Comparison of ENCODE assay signal across 21 cellular contexts in the genomic region with DNA sequence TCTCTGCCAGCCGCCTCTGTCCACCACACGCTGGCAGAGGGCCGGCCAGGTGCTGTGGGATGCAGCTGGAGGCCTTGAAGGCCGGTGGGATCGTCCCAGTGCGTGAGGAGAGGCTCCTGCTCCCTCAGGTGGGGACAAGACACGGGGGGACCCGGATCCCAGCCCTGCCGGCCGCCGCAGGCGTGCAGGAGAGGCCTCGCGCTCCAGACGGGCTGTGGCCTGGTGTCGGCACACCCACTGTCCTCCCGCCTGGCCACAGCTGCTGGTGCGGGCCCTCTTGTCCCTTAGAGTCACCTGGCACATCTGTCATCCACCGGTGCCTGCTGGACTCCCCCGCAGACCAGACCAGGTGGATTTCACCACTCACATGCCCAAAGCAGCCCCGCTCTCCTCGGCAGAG. TPM values are rescaled to one million over a fixed set of nuclear protein-coding genes. Genes with fewer than 3 reads are reported as not detected.
A peak's percentile ranks its signal among the peaks of the same experiment; 100 is the strongest.
DNase-seq lines count a peak whose midpoint lies in the region; ATAC-seq and TF ChIP-seq lines count a peak whose summit lies in the region.
"Had no signal": no experiment of that assay in that cellular context is flagged by ENCODE, and none has a peak within 500 bp of the region (broad histone marks: within the 10 kb centered on the region; RNA-seq: fewer than 3 reads in every experiment).

No MANE protein-coding gene starts in this region.

- CTCF ChIA-PET in WTC11 (lab: Charles Lee) = interaction anchor here (0.5 to 2.1 kb wide), 6 partner anchors 8 to 168 kb away, joined by 3 to 15 read pairs (median 6); no protein-coding TSS in a partner anchor

- H3K9me3 ChIP-seq in heart right ventricle (no peaks in the 10 kb centered on the region), BLaER1 (no peaks in the 10 kb centered on the region)
- H3K9me3 ChIP-seq: HAP-1 had no signal

- POLR2A ChIA-PET in WTC11 (lab: Charles Lee) = no interaction called here

- peaks cover 7% of the 10 kb centered on the region; the same call in 1 of the 2 replicates for H4K20me1 ChIP-seq in BLaER1

- 0 out of 2 replicates have a peak, but pooled peaks cover 1% of the 10 kb centered on the region for H3K4me1 Mint-ChIP-seq in WTC11
- H3K4me1 Mint-ChIP-seq: CD4-positive, CD25-positive, alpha-beta regulatory T cell; CD8-positive, alpha-beta memory T cell had no signal

- H3K4me3 Mint-ChIP-seq in WTC11 = no peak overlapping the region
- H3K4me3 Mint-ChIP-seq: CD4-positive, CD25-positive, alpha-beta regulatory T cell; CD8-positive, alpha-beta memory T cell had no signal

- H3K4me3 ChIP-seq in heart right ventricle (no peak overlapping the region), BLaER1 (no peak overlapping the region)
- H3K4me3 ChIP-seq: GM12878, HAP-1 had no signal

- no peaks in the 10 kb centered on the region for H3K36me3 Mint-ChIP-seq in WTC11
- H3K36me3 Mint-ChIP-seq: CD4-positive, CD25-positive, alpha-beta regulatory T cell; CD8-positive, alpha-beta memory T cell had no signal

- no peaks in the 10 kb centered on the region for H3K27me3 Mint-ChIP-seq in WTC11 (ENCODE audit: low read depth)
- H3K27me3 Mint-ChIP-seq: CD4-positive, CD25-positive, alpha-beta regulatory T cell; CD8-positive, alpha-beta memory T cell had no signal

- TF ChIP-seq CTCF in heart right ventricle (IDR thresholded peaks at IDR 0.05) = no peak
- TF ChIP-seq CTCF in WTC11 (IDR thresholded peaks at IDR 0.05) = no peak

- H3K27ac ChIP-seq in heart right ventricle = no peak overlapping the region
- H3K27ac ChIP-seq in BLaER1 = peak overlapping the region; percentile 91
- no peak overlapping the region for H3K27ac ChIP-seq in caudate nucleus (ENCODE audit: low read depth, low read length)

- no peaks in the 10 kb centered on the region for H3K9me3 Mint-ChIP-seq in WTC11
- H3K9me3 Mint-ChIP-seq: CD4-positive, CD25-positive, alpha-beta regulatory T cell; CD8-positive, alpha-beta memory T cell had no signal

- ATAC-seq in left cardiac atrium = no peak
- no peak for ATAC-seq in heart right ventricle
- no peak for ATAC-seq in WTC11
- ATAC-seq: GM12878 had no signal

- H3K36me3 ChIP-seq in heart right ventricle = peaks cover 0 to 94% (median 32%) of the 10 kb centered on the region in 9 donors
- peaks cover 56% of the 10 kb centered on the region for H3K36me3 ChIP-seq in BLaER1

- peaks cover 0 to 26% (median 11%) of the 10 kb centered on the region in 9 donors for H3K4me1 ChIP-seq in heart right ventricle
- H3K4me1 ChIP-seq in BLaER1 = peaks cover 98% of the 10 kb centered on the region
- H3K4me1 ChIP-seq: HAP-1 had no signal

- H3K27ac Mint-ChIP-seq in WTC11 = 0 out of 2 replicates have a peak overlapping the region, but pooled peaks have one; percentile 49
- H3K27ac Mint-ChIP-seq: CD4-positive, CD25-positive, alpha-beta regulatory T cell; CD8-positive, alpha-beta memory T cell had no signal

- H3K27me3 ChIP-seq in heart right ventricle = no peaks in the 10 kb centered on the region
- no peaks in the 10 kb centered on the region for H3K27me3 ChIP-seq in BLaER1

- WGBS in heart right ventricle, 2 donors = 93 to 95% methylated on average over 22 of the region's 22 CpGs

- peak overlapping the region; percentile 55; the same call in 1 of the 2 replicates for H3K9ac ChIP-seq in BLaER1

- DNase-seq in left cardiac atrium (peak; percentile 19), heart right ventricle (no peak), WTC11 (ENCODE audit: low spot score) (no peak), left kidney (ENCODE audit: low read depth, low spot score) (peak; percentile 73), middle frontal gyrus (ENCODE audit: extremely low spot score, low spot score) (no peak), caudate nucleus (lab: John Stamatoyannopoulos, UW) (no peak), SKM-1 treated with dmso at 0.1 percent for 144 hours (lab: John Stamatoyannopoulos, UW; ENCODE audit: unreplicated experiment) (no peak)
- DNase-seq: 8988T; C1 segment of cervical spinal cord; CD4-positive, CD25-positive, alpha-beta regulatory T cell; CD8-positive, alpha-beta memory T cell; COR-L47; DMS 273 treated with DMSO at 0.1 percent for 48 hours; DMS53; EL; IMR-90 had no signal

- peak overlapping the region; percentile 93 for H3K4me2 ChIP-seq in BLaER1

- intact Hi-C loops in left cardiac atrium (cut with DNase I) (no loop called here), heart right ventricle (cut with DNase I) (loop anchor here in 1 of 10 donors (5.0 kb wide), 1 partner anchor 990 kb away; no protein-coding TSS in a partner anchor)

TF ChIP-seq in WTC11, 78 proteins besides CTCF, POLR2A, EP300 and RAD21:
- TF ChIP-seq ZNF317 (CRISPR knock-in tag; IDR thresholded peaks at IDR 0.05; ENCODE audit: borderline replicate concordance, low read depth) = no peak
- TF ChIP-seq, protein P1, sequence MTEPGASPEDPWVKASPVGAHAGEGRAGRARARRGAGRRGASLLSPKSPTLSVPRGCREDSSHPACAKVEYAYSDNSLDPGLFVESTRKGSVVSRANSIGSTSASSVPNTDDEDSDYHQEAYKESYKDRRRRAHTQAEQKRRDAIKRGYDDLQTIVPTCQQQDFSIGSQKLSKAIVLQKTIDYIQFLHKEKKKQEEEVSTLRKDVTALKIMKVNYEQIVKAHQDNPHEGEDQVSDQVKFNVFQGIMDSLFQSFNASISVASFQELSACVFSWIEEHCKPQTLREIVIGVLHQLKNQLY (CRISPR knock-in tag; IDR thresholded peaks at IDR 0.05) = no peak
- TF ChIP-seq, protein P2, sequence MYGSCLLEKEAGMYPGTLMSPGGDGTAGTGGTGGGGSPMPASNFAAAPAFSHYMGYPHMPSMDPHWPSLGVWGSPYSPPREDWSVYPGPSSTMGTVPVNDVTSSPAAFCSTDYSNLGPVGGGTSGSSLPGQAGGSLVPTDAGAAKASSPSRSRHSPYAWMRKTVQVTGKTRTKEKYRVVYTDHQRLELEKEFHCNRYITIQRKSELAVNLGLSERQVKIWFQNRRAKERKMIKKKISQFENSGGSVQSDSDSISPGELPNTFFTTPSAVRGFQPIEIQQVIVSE (CRISPR knock-in tag; IDR thresholded peaks at IDR 0.05; ENCODE audit: borderline replicate concordance) = no peak
- TF ChIP-seq, protein P3, sequence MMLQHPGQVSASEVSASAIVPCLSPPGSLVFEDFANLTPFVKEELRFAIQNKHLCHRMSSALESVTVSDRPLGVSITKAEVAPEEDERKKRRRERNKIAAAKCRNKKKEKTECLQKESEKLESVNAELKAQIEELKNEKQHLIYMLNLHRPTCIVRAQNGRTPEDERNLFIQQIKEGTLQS (CRISPR knock-in tag; conservative IDR thresholded peaks at IDR 0.05) = no peak
- TF ChIP-seq, protein P4, sequence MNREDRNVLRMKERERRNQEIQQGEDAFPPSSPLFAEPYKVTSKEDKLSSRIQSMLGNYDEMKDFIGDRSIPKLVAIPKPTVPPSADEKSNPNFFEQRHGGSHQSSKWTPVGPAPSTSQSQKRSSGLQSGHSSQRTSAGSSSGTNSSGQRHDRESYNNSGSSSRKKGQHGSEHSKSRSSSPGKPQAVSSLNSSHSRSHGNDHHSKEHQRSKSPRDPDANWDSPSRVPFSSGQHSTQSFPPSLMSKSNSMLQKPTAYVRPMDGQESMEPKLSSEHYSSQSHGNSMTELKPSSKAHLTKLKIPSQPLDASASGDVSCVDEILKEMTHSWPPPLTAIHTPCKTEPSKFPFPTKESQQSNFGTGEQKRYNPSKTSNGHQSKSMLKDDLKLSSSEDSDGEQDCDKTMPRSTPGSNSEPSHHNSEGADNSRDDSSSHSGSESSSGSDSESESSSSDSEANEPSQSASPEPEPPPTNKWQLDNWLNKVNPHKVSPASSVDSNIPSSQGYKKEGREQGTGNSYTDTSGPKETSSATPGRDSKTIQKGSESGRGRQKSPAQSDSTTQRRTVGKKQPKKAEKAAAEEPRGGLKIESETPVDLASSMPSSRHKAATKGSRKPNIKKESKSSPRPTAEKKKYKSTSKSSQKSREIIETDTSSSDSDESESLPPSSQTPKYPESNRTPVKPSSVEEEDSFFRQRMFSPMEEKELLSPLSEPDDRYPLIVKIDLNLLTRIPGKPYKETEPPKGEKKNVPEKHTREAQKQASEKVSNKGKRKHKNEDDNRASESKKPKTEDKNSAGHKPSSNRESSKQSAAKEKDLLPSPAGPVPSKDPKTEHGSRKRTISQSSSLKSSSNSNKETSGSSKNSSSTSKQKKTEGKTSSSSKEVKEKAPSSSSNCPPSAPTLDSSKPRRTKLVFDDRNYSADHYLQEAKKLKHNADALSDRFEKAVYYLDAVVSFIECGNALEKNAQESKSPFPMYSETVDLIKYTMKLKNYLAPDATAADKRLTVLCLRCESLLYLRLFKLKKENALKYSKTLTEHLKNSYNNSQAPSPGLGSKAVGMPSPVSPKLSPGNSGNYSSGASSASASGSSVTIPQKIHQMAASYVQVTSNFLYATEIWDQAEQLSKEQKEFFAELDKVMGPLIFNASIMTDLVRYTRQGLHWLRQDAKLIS (CRISPR knock-in tag; IDR thresholded peaks at IDR 0.05; ENCODE audit: borderline replicate concordance) = no peak
- no peak for TF ChIP-seq TEAD1 (CRISPR knock-in tag; IDR thresholded peaks at IDR 0.05)
- no peak for TF ChIP-seq ZNF263 (CRISPR knock-in tag; IDR thresholded peaks at IDR 0.05; ENCODE audit: low read depth)
- no peak for TF ChIP-seq SMAD3 (CRISPR knock-in tag; IDR thresholded peaks at IDR 0.05; ENCODE audit: borderline replicate concordance)
- no peak for TF ChIP-seq NFATC4 (CRISPR knock-in tag; IDR thresholded peaks at IDR 0.05)
- no peak for TF ChIP-seq RORB (CRISPR knock-in tag; IDR thresholded peaks at IDR 0.05)
- TF ChIP-seq NR3C1 (CRISPR knock-in tag; conservative IDR thresholded peaks at IDR 0.05; ENCODE audit: low read depth) = no peak
TF ChIP-seq in WTC11: peak in this region for 0.

RNA-seq across cellular contexts. Expression of a gene that starts 18.1 kb away (rescaled TPM):
- total RNA-seq in left cardiac atrium (1 to 10 TPM; 4.3 to 6.1 TPM), heart right ventricle (1 to 10 TPM in 5 of 10 donors, under 1 TPM in 5; 0.42 to 8.9 (median 0.99) TPM), WTC11 (2021) (0.22 to 0.44 TPM (median 0.37 TPM) in 3 replicates)
- 1 to 10 TPM; 1.0 to 1.4 TPM for polyA plus RNA-seq in heart right ventricle
- total RNA-seq: H4 had no signal
- polyA plus RNA-seq: AG04450, IMR-90 had no signal

RNA-seq across cellular contexts. Expression of a gene that starts 23.6 kb away (rescaled TPM):
- 10 to 100 TPM; 55.1 to 64.3 TPM for total RNA-seq in left cardiac atrium
- 10 to 100 TPM; 57.4 to 83.2 (median 68.8) TPM for total RNA-seq in heart right ventricle
- polyA plus RNA-seq in heart right ventricle = 10 to 100 TPM; 28.2 to 40.7 TPM
- total RNA-seq in WTC11 (2021) = 22.4 to 27.2 TPM (median 23.5 TPM) in 3 replicates

RNA-seq across cellular contexts. Expression of a gene that starts 55.5 kb away (rescaled TPM):
- total RNA-seq in left cardiac atrium (100 to 1,000 TPM; 698 to 715 TPM), heart right ventricle (100 to 1,000 TPM; 653 to 857 (median 758) TPM), WTC11 (2021) (233 to 249 TPM (median 246 TPM) in 3 replicates)
- 1,000 to 10,000 TPM in 1 of 2 donors, 100 to 1,000 TPM in 1; 679 to 1,254 TPM for polyA plus RNA-seq in heart right ventricle

Comparison
In these comparisons a context has a peak if more than half of its experiments do, and no peak if none do; other contexts are left out.
1. DNase-seq: peak in left cardiac atrium (single experiment) and left kidney (single experiment); none in heart right ventricle (0 of 2), WTC11 (single experiment), middle frontal gyrus (single experiment), caudate nucleus (0 of 61) and SKM-1 treated with dmso at 0.1 percent for 144 hours (single experiment).